11 cellular contexts compared by ENCODE assay signal in the genomic region with DNA sequence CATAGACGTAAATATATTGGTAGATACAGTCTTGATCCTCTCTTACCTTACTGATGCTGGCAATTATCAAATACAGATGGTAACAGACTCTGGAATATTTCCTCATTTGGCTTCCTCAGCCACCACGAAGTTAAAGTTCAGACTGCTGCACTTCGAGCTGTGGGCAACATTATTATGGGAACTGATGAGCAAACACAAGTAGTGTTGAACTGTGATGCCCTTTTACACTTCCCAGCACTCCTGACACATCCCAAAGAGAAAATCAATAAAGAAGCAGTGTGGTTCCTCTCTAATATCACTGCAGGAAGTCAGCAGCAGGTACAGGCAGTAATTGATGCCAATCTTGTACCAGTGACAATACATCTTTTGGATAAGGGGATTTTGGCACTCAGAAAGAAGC.
"Had no signal": no experiment of that assay in that cellular context is flagged by ENCODE, and none has a peak within 500 bp of the region (broad histone marks: within the 10 kb centered on the region; RNA-seq: fewer than 3 reads in every experiment).

No MANE protein-coding gene starts in this region.

- H3K27ac ChIP-seq: GM23248 had no signal

- H3K4me2 ChIP-seq: GM23338 had no signal

- H3K4me3 ChIP-seq: GM23248, GM23338, HAP-1 had no signal

- DNase-seq: GOT3, H7, H9, HCEC 1CT, HFFc6 had no signal

- ATAC-seq: GM23338, HCT116 had no signal

- H2AFZ ChIP-seq: GM23248, GM23338 had no signal

- H3K9ac ChIP-seq: GM23248 had no signal

- H3K9me3 ChIP-seq: HAP-1 had no signal

- FAIRE-seq: H1, H54 had no signal

- H3K36me3 ChIP-seq: HAP-1 had no signal

- H3K4me1 ChIP-seq: HAP-1 had no signal
